Comparison of ENCODE assay signal across 11 cellular contexts in the genomic region with DNA sequence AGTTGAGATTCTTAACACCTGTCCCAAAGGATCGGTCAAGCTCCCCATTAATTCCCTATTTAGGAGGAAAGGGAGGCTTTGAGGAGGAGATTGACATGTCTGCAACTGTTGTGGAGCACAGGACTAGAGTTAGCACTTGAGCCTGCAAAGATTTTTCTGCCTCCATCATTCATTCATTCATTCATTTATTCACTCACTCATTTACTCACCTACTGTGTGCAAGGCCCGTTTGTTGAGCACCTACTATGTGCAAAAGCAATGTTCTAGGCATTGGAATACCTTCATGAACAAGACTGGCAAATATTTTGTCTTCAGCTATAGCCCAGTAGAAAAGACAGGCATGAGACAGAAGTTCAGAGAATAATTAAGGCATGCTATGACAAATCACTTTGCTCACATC.
"Had no signal": no experiment of that assay in that cellular context is flagged by ENCODE, and none has a peak within 500 bp of the region (broad histone marks: within the 10 kb centered on the region; RNA-seq: fewer than 3 reads in every experiment).

No MANE protein-coding gene starts in this region.

- ATAC-seq: GM23338, HCT116 had no signal

- H3K9me3 ChIP-seq: HAP-1 had no signal

- H3K4me1 ChIP-seq: HAP-1 had no signal

- H3K4me2 ChIP-seq: GM23338 had no signal

- DNase-seq: GM23248, GOT3, H7, H9, HCEC 1CT, HFFc6 had no signal

- FAIRE-seq: H1, H54 had no signal

- H3K27ac ChIP-seq: GM23248 had no signal

- H3K9ac ChIP-seq: GM23248 had no signal

- H2AFZ ChIP-seq: GM23248, GM23338 had no signal

- H3K36me3 ChIP-seq: HAP-1 had no signal

- H3K4me3 ChIP-seq: GM23248, GM23338, HAP-1 had no signal
